ENCODE assay signal across 20 cellular contexts in the genomic region with DNA sequence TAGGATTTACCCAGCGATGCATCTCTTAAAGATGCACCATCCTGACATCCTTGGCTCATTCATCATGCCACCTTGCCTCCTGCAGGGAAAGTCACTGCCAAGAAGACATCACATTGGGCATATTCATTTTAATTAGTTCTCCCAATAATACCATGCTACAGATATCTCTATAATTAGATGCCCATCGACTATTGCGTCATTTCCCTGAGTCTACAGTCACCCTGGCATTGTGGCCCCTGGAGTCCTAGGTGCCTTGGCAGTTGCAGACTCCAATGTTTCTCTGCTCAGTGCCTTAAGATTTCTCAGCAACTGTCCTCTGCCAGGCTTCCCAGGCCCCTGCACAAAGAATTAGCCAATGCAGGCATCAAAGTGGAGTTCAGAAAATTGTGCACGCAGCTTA. TPM values are rescaled to one million over a fixed set of nuclear protein-coding genes. Genes with fewer than 3 reads are reported as not detected.
DNase-seq lines count a peak whose midpoint lies in the region; ATAC-seq, FAIRE-seq and TF ChIP-seq lines count a peak whose summit lies in the region.
"Had no signal": no experiment of that assay in that cellular context is flagged by ENCODE, and none has a peak within 500 bp of the region (broad histone marks: within the 10 kb centered on the region; RNA-seq: fewer than 3 reads in every experiment).

No MANE protein-coding gene starts in this region.

- ATAC-seq in SK-N-SH treated with all-trans-retinoic acid at 6 μM for 48 hours: no peak
- no peak for ATAC-seq in A549

- no peak overlapping the region for H3K4me2 ChIP-seq in SK-N-SH
- no peak overlapping the region for H3K4me2 ChIP-seq in A549
- no peak overlapping the region for H3K4me2 ChIP-seq in H1 (ENCODE audit: insufficient read depth in 1 of 2, low read depth in 2 of 2, low read length in 2 of 2)

- TF ChIP-seq POLR2A in A549 (IDR thresholded peaks at IDR 0.05; ENCODE audit: low read length): no peak
- no peak for TF ChIP-seq POLR2A in H1 (IDR thresholded peaks at IDR 0.05; ENCODE audit: control extremely low read depth in 1 of 2, low read depth in 2 of 2, low read length in 2 of 2)

- FAIRE-seq in A549 (lab: Jason Lieb, UNC) (no peak), H1 (lab: Jason Lieb, UNC) (no peak)
- FAIRE-seq: D721Med, G401.6, GM12891, GM18507, HTR-8/SVneo had no signal

- H3K4me1 ChIP-seq in SK-N-SH (ENCODE audit: control insufficient read depth in 1 of 2, insufficient read depth in 2 of 2, low read depth in 1 of 2, low read length in 1 of 2): peaks cover 4 to 5% of the 10 kb centered on the region in 2 experiments; a peak in 3 of 4 replicates
- H3K4me1 ChIP-seq in A549: no peaks in the 10 kb centered on the region
- H3K4me1 ChIP-seq in H1 (replicated peaks in 1 of 4; ENCODE audit: control insufficient read depth in 3 of 4, insufficient read depth in 4 of 4, low read length in 3 of 4): no peaks in the 10 kb centered on the region; a peak in 1 of 7 replicates
- H3K4me1 ChIP-seq: Caco-2 had no signal

- H3K27me3 ChIP-seq in SK-N-SH (ENCODE audit: insufficient read depth): no peaks in the 10 kb centered on the region
- H3K27me3 ChIP-seq in H1 (replicated peaks in 1 of 4; ENCODE audit: control insufficient read depth in 3 of 4, extremely low read depth in 1 of 4, insufficient read depth in 3 of 4, low read length in 3 of 4): peaks cover 0 to 1% (median 0%) of the 10 kb centered on the region in 4 experiments; a peak in 1 of 7 replicates
- H3K27me3 ChIP-seq: BE2C had no signal

- CTCF ChIA-PET in SK-N-SH (lab: Yijun Ruan, JAX) (interaction anchor here (1.1 kb wide), 2 partner anchors 8 to 161 kb away, joined by 3 to 8 read pairs; no protein-coding TSS in a partner anchor), A549 (lab: Yijun Ruan, JAX) (interaction anchor here (8.3 kb wide), 1 partner anchor 8 kb away, joined by 88 read pairs; no protein-coding TSS in a partner anchor), H1 (lab: Charles Lee; ENCODE audit: partially characterized antibody) (interaction anchor here (9.2 kb wide), 1 partner anchor 8 kb away, joined by 60 read pairs; no protein-coding TSS in a partner anchor)

- H4K8ac ChIP-seq in H1 (ENCODE audit: extremely low read depth, insufficient read depth, low read length): no peak overlapping the region

- no peaks in the 10 kb centered on the region for H3K9me3 ChIP-seq in SK-N-SH
- H3K9me3 ChIP-seq in A549: no peaks in the 10 kb centered on the region
- no peaks in the 10 kb centered on the region for H3K9me3 ChIP-seq in H1 (ENCODE audit: insufficient read depth in 2 of 2, low read depth in 1 of 2, low read length in 1 of 2)
- H3K9me3 ChIP-seq: BE2C, Caco-2 had no signal

- H3K79me2 ChIP-seq in SK-N-SH (ENCODE audit: insufficient read depth): no peaks in the 10 kb centered on the region
- H3K79me2 ChIP-seq in H1 (ENCODE audit: control insufficient read depth in 1 of 2, insufficient read depth in 2 of 2, low read length in 2 of 2): no peaks in the 10 kb centered on the region

- H3K9me2 ChIP-seq in SK-N-SH: no peaks in the 10 kb centered on the region

- DNase-seq in SK-N-SH: no peak
- DNase-seq in A549 (ENCODE audit: low read depth in 1 of 2, low spot score in 1 of 2): no peak
- DNase-seq in NCI-H2081 treated with DMSO at 0.1 percent for 48 hours (lab: John Stamatoyannopoulos, UW): peak; percentile 23
- DNase-seq in H1 (ENCODE audit: low read depth in 1 of 2, low spot score in 2 of 2): no peak
- no peak for DNase-seq in COLO829 (ENCODE audit: low spot score)
- DNase-seq in GM19240 (ENCODE audit: insufficient read length, low spot score): no peak
- DNase-seq: ACHN; BE2C; C1 segment of cervical spinal cord; Caco-2; CD4-positive, CD25-positive, alpha-beta regulatory T cell; CD8-positive, alpha-beta memory T cell; GOT3; H9 had no signal

- no peak overlapping the region for H3K4me3 ChIP-seq in SK-N-SH (ENCODE audit: low read depth in 2 of 2, low read length in 1 of 2)
- no peak overlapping the region for H3K4me3 ChIP-seq in A549
- no peak overlapping the region for H3K4me3 ChIP-seq in H1 (ENCODE audit: extremely low read depth in 1 of 4, insufficient read depth in 2 of 4, low read depth in 3 of 4, low read length in 4 of 4)

- H3K27ac ChIP-seq in SK-N-SH (ENCODE audit: low read depth in 2 of 2, low read length in 1 of 2) (no peak overlapping the region), A549 (no peak overlapping the region), H1 (ENCODE audit: low read depth, low read length) (no peak overlapping the region)

- TF ChIP-seq EP300 in SK-N-SH (IDR thresholded peaks at IDR 0.05; ENCODE audit: borderline replicate concordance in 1 of 2, low read depth in 1 of 2, low read length in 1 of 2) (no peak), A549 (IDR thresholded peaks at IDR 0.05) (no peak), H1 (IDR thresholded peaks at IDR 0.05; ENCODE audit: borderline replicate concordance in 1 of 2, low read depth in 2 of 2, low read length in 2 of 2) (no peak)

- H2AK5ac ChIP-seq in H1 (ENCODE audit: low read depth, low read length): no peak overlapping the region

- H4K5ac ChIP-seq in H1 (ENCODE audit: insufficient read length, low read depth, low read length): no peak overlapping the region

- no peak overlapping the region for H3K18ac ChIP-seq in H1 (ENCODE audit: extremely low read depth, low read length)

- H3K79me1 ChIP-seq in H1 (ENCODE audit: low read depth, low read length): no peaks in the 10 kb centered on the region

- H2BK120ac ChIP-seq in H1 (replicated peaks; ENCODE audit: low read depth, low read length): no peak overlapping the region

- no peaks in the 10 kb centered on the region for H4K20me1 ChIP-seq in SK-N-SH (ENCODE audit: insufficient read depth)
- H4K20me1 ChIP-seq in H1 (replicated peaks in 1 of 2; ENCODE audit: control insufficient read depth in 1 of 2, insufficient read depth in 2 of 2, low read length in 2 of 2): no peaks in the 10 kb centered on the region

- H3K56ac ChIP-seq in H1 (replicated peaks; ENCODE audit: insufficient read length, low read depth, low read length): no peak overlapping the region

- H3K36me3 ChIP-seq in SK-N-SH (replicated peaks in 1 of 2; ENCODE audit: control insufficient read depth in 1 of 2, insufficient read depth in 2 of 2, low read length in 1 of 2) (no peaks in the 10 kb centered on the region), H1 (ENCODE audit: control insufficient read depth in 2 of 4, insufficient read depth in 4 of 4, low read length in 3 of 4) (no peaks in the 10 kb centered on the region)
- H3K36me3 ChIP-seq: BE2C had no signal

- no peak overlapping the region for H3K14ac ChIP-seq in H1 (ENCODE audit: insufficient read length)

- no peak overlapping the region for H2BK12ac ChIP-seq in H1 (ENCODE audit: low read depth, low read length)

- H2BK5ac ChIP-seq in H1 (ENCODE audit: low read depth, low read length): no peak overlapping the region

- TF ChIP-seq RAD21 in SK-N-SH (IDR thresholded peaks at IDR 0.05; ENCODE audit: low read length) (no peak), A549 (conservative IDR thresholded peaks at IDR 0.05 in 1 of 2, IDR thresholded peaks at IDR 0.05 in 1 of 2) (no peak), H1 (IDR thresholded peaks at IDR 0.05 in 1 of 2, conservative IDR thresholded peaks at IDR 0.05 in 1 of 2; ENCODE audit: low read depth in 2 of 2, low read length in 2 of 2) (no peak)

- H2BK20ac ChIP-seq in H1 (ENCODE audit: low read length): no peak overlapping the region

- no peak overlapping the region for H3K9ac ChIP-seq in SK-N-SH
- H3K9ac ChIP-seq in H1 (replicated peaks in 1 of 4; ENCODE audit: extremely low read depth in 1 of 4, low read depth in 3 of 4, low read length in 3 of 4): no peak overlapping the region

- POLR2A ChIA-PET in SK-N-SH (lab: Yijun Ruan, JAX): no interaction called here
- POLR2A ChIA-PET in A549 (lab: Yijun Ruan, JAX): no interaction called here
- POLR2A ChIA-PET in H1 (lab: Charles Lee; ENCODE audit: partially characterized antibody): interaction anchor here (2.0 kb wide), 1 partner anchor 32 kb away, joined by 5 read pairs; a partner anchor contains a TSS

- H4K91ac ChIP-seq in H1 (replicated peaks; ENCODE audit: insufficient read length, low read length): no peak overlapping the region

- TF ChIP-seq CTCF in SK-N-SH (IDR thresholded peaks at IDR 0.05): no peak
- no peak for TF ChIP-seq CTCF in A549 (IDR thresholded peaks at IDR 0.05)
- no peak for TF ChIP-seq CTCF in H1 (IDR thresholded peaks at IDR 0.05; ENCODE audit: control extremely low read depth in 1 of 3, insufficient read depth in 1 of 3, low read depth in 1 of 3, low read length in 3 of 3)

- 76% methylated on average over 4 of the region's 4 CpGs for WGBS in SK-N-SH (ENCODE audit: low lambda C conversion rate)
- 73% methylated on average over 4 of the region's 4 CpGs for WGBS in A549 (ENCODE audit: missing lambda C conversion rate)
- 96% methylated on average over 4 of the region's 4 CpGs; no CpG with 5 or more reads in 1 of the 2 experiments for WGBS in H1 (ENCODE audit: extremely low coverage in 1 of 2, insufficient coverage in 1 of 2, insufficient read length in 1 of 2, insufficient replicate concordance in 2 of 2, low coverage in 1 of 2, low lambda C conversion rate in 2 of 2, missing lambda C conversion rate in 1 of 2), 2 experiments

- no peak overlapping the region for H3K23ac ChIP-seq in H1 (ENCODE audit: insufficient read length)

- no peak overlapping the region for H2BK15ac ChIP-seq in H1 (ENCODE audit: low read length)

- no peak overlapping the region for H2AFZ ChIP-seq in SK-N-SH (ENCODE audit: low read depth)
- no peak overlapping the region for H2AFZ ChIP-seq in H1 (ENCODE audit: low read length)

- no peaks in the 10 kb centered on the region for H3K23me2 ChIP-seq in H1 (ENCODE audit: low read depth, low read length)

- H3F3A ChIP-seq in SK-N-SH (replicated peaks; ENCODE audit: insufficient read depth): no peaks in the 10 kb centered on the region

- H3K4ac ChIP-seq in H1 (replicated peaks; ENCODE audit: insufficient read length, low read depth, low read length): no peak overlapping the region

RNA-seq across cellular contexts. Expression of a gene that starts 32.6 kb away (rescaled TPM):
- polyA plus RNA-seq in SK-N-SH (2012; rRNA removed) (20.2 and 30.7 TPM in 2 replicates), A549 (2011; rRNA removed) (42.2 and 44.5 TPM in 2 replicates), A549 (2017; fragmentation: RNase III; extraction: RNeasy Plus Mini Kit Qiagen cat#74134 plus additional on column Dnase treatment) (32.2 to 37.0 TPM (median 36.2 TPM) in 3 replicates), H1 (2011; rRNA removed) (9.9 and 14.7 TPM in 2 replicates)
- polyA plus RNA-seq in SK-N-SH (2012; cell fraction: cytosol; rRNA removed): 32.8 and 39.7 TPM in 2 replicates
- polyA plus RNA-seq in SK-N-SH (2012; cell fraction: nucleus; rRNA removed): 9.1 and 15.5 TPM in 2 replicates
- 15.5 and 20.6 TPM in 2 replicates for polyA plus RNA-seq in A549 (2012; cell fraction: cytosol; rRNA removed)
- 9.8 and 11.7 TPM in 2 replicates for polyA plus RNA-seq in A549 (2012; cell fraction: nucleus; rRNA removed)
- 12.1 and 14.5 TPM in 2 replicates for polyA minus RNA-seq in A549 (2011; rRNA and poly(A)+ RNA removed)
- 19.5 and 23.6 TPM in 2 replicates for total RNA-seq in H1 (2021; fragmentation: NEBNext Ultra II Directional; extraction: Animal tissue kit (Norgen Biotek cat#: 25700))
- polyA plus RNA-seq in H1 (2011; cell fraction: cytosol; rRNA removed): 15.2 TPM
- polyA plus RNA-seq in H1 (2011; cell fraction: nucleus; rRNA removed): 5.5 TPM
- 16.1 to 33.4 TPM (median 22.9 TPM) in 4 replicates for polyA plus RNA-seq in H1 (2012, experiment 1 of 2)
- polyA plus RNA-seq in H1 (2012, experiment 2 of 2): 6.3 TPM
- polyA plus RNA-seq in H1 (2013, experiment 1 of 2): 22.8 TPM
- polyA plus RNA-seq in H1 (2013, experiment 2 of 2): 24.2 TPM
- 9.0 and 12.3 TPM in 2 replicates for polyA minus RNA-seq in H1 (2011; rRNA and poly(A)+ RNA removed)
- 11.6 TPM for polyA minus RNA-seq in H1 (2011; cell fraction: cytosol; rRNA and poly(A)+ RNA removed)
- 10.6 TPM for polyA minus RNA-seq in H1 (2011; cell fraction: nucleus; rRNA and poly(A)+ RNA removed)
